ENCODE assay signal across 10 cellular contexts in genomic region chr5:115033861-115034260, GRCh38.
DNase-seq lines count a peak whose midpoint lies in the region; ATAC-seq and TF ChIP-seq lines count a peak whose summit lies in the region.
"Had no signal": no experiment of that assay in that cellular context is flagged by ENCODE, and none has a peak within 500 bp of the region (broad histone marks: within the 10 kb centered on the region; RNA-seq: fewer than 3 reads in every experiment).

No MANE protein-coding gene starts in this region.

- peaks cover 7% of the 10 kb centered on the region for H3K9me3 Mint-ChIP-seq in T-helper 2 cell treated with Interferon-gamma antibody and Interleukin-4, amounts not matched to agents 5 μg/mL and 100 μg/mL, for 36 hours

- TF ChIP-seq CTCF in Panc1 (IDR thresholded peaks at IDR 0.05), result peak; percentile 28
- peak in 2 of 6 experiments; percentile 7 for TF ChIP-seq CTCF in Peyer's patch (IDR thresholded peaks at IDR 0.05)

- H3K9me3 ChIP-seq in Panc1 (ENCODE audit: control insufficient read depth, insufficient read depth, low read depth, low read length) (no peaks in the 10 kb centered on the region), iPS DF 6.9 (ENCODE audit: control insufficient read depth, insufficient read depth, low read length) (no peaks in the 10 kb centered on the region; the same call in none of the 2 replicates), Peyer's patch (no peaks in the 10 kb centered on the region)

- H3K4me3 ChIP-seq in Panc1 (ENCODE audit: low read depth in 2 of 2, low read length in 2 of 2) (no peak overlapping the region), iPS DF 6.9 (ENCODE audit: low read length) (no peak overlapping the region), Peyer's patch (no peak overlapping the region)

- ATAC-seq in Panc1 (no peak), GM21825 (IDR thresholded peaks at IDR 0.05; ENCODE audit: unreplicated experiment) (no peak)

- H3K4me3 Mint-ChIP-seq in T-helper 2 cell treated with Interferon-gamma antibody and Interleukin-4, amounts not matched to agents 5 μg/mL and 100 μg/mL, for 36 hours, result no peak overlapping the region
- H3K4me3 Mint-ChIP-seq: mesothelial cell of epicardium had no signal

- H3K36me3 ChIP-seq in Panc1 (ENCODE audit: control insufficient read depth, insufficient read depth, low read length) (no peaks in the 10 kb centered on the region), iPS DF 6.9 (ENCODE audit: control insufficient read depth, insufficient read depth, low read length) (no peaks in the 10 kb centered on the region), Peyer's patch (no peaks in the 10 kb centered on the region)

- no TSS peak for BruUV-seq in Panc1 (replicated peaks; lab: Mats Ljungman, UMichigan)

- no peaks in the 10 kb centered on the region for H3K4me1 Mint-ChIP-seq in T-helper 2 cell treated with Interferon-gamma antibody and Interleukin-4, amounts not matched to agents 5 μg/mL and 100 μg/mL, for 36 hours (ENCODE audit: low read depth)
- H3K4me1 Mint-ChIP-seq: mesothelial cell of epicardium had no signal

- peak; percentile 63 for DNase-seq in DMS53 (lab: John Stamatoyannopoulos, UW)
- peak; percentile 12 for DNase-seq in HEK293T (ENCODE audit: extremely low spot score)
- DNase-seq in Panc1 (ENCODE audit: low read depth, low spot score), result no peak
- peak; percentile 39 for DNase-seq in iPS DF 6.9 (ENCODE audit: low read depth, low spot score)
- no peak for DNase-seq in Peyer's patch
- no peak for DNase-seq in NCI-H1694 treated with DMSO at 0.1 percent for 48 hours (lab: John Stamatoyannopoulos, UW)
- no peak for DNase-seq in T-helper 2 cell treated with Interferon-gamma antibody and Interleukin-4, amounts not matched to agents 5 μg/mL and 100 μg/mL, for 36 hours (ENCODE audit: low spot score)
- DNase-seq: NCI-H226 had no signal

- in situ Hi-C loops in Panc1 (cut with HindIII; ENCODE audit: low pct_unique_long_range_greater_than_20kb, low sequenced_read_pairs), result no loop called here

- CTCF ChIA-PET in HEK293T (lab: Yijun Ruan, JAX) (no interaction called here), Panc1 (lab: Charles Lee) (no interaction called here)

- no peaks in the 10 kb centered on the region for H3K27me3 Mint-ChIP-seq in T-helper 2 cell treated with Interferon-gamma antibody and Interleukin-4, amounts not matched to agents 5 μg/mL and 100 μg/mL, for 36 hours (ENCODE audit: low read depth)

- no CpG with 5 or more reads among the region's 4 CpGs for WGBS in iPS DF 6.9 (ENCODE audit: insufficient coverage, insufficient read length)

- no peaks in the 10 kb centered on the region for H3K27me3 ChIP-seq in Panc1 (ENCODE audit: control insufficient read depth, insufficient read depth, low read length)
- H3K27me3 ChIP-seq in iPS DF 6.9 (ENCODE audit: control insufficient read depth, insufficient read depth, low read length), result no peaks in the 10 kb centered on the region
- no peaks in the 10 kb centered on the region for H3K27me3 ChIP-seq in Peyer's patch

- H3K36me3 Mint-ChIP-seq in T-helper 2 cell treated with Interferon-gamma antibody and Interleukin-4, amounts not matched to agents 5 μg/mL and 100 μg/mL, for 36 hours (ENCODE audit: low read depth), result no peaks in the 10 kb centered on the region
- H3K36me3 Mint-ChIP-seq: mesothelial cell of epicardium had no signal

- H3K27ac ChIP-seq in Panc1 (ENCODE audit: low read length) (no peak overlapping the region), iPS DF 6.9 (ENCODE audit: low read length) (no peak overlapping the region), Peyer's patch (no peak overlapping the region)

- H3K27ac Mint-ChIP-seq in T-helper 2 cell treated with Interferon-gamma antibody and Interleukin-4, amounts not matched to agents 5 μg/mL and 100 μg/mL, for 36 hours, result no peak overlapping the region
- H3K27ac Mint-ChIP-seq: mesothelial cell of epicardium had no signal

- POLR2A ChIA-PET in HEK293T (lab: Yijun Ruan, JAX) (no interaction called here), Panc1 (lab: Charles Lee) (no interaction called here)

- H3K4me1 ChIP-seq in Panc1 (ENCODE audit: control insufficient read depth, insufficient read depth, low read length), result no peaks in the 10 kb centered on the region
- no peaks in the 10 kb centered on the region for H3K4me1 ChIP-seq in iPS DF 6.9 (ENCODE audit: control insufficient read depth, insufficient read depth, low read length)
- H3K4me1 ChIP-seq in Peyer's patch, result no peaks in the 10 kb centered on the region

- TF ChIP-seq POLR2A in Peyer's patch (IDR thresholded peaks at IDR 0.05), result no peak

- intact Hi-C loops in Panc1 (cut with micrococcal nuclease; ENCODE audit: unreplicated experiment), result no loop called here

TF ChIP-seq in HEK293T, 16 proteins besides CTCF, POLR2A, EP300 and RAD21:
- TF ChIP-seq LEF1 (IDR thresholded peaks at IDR 0.05; ENCODE audit: borderline replicate concordance), result no peak
- no peak for TF ChIP-seq NFRKB (IDR thresholded peaks at IDR 0.05)
- TF ChIP-seq ZNF384 (IDR thresholded peaks at IDR 0.05), result no peak
- no peak for TF ChIP-seq BHLHE40 (IDR thresholded peaks at IDR 0.05; ENCODE audit: borderline replicate concordance)
- no peak for TF ChIP-seq SP1 (IDR thresholded peaks at IDR 0.05)
- TF ChIP-seq FOXA1 (IDR thresholded peaks at IDR 0.05), result no peak
- no peak for TF ChIP-seq CTBP1 (IDR thresholded peaks at IDR 0.05; ENCODE audit: borderline replicate concordance)
- no peak for TF ChIP-seq PKNOX1 (IDR thresholded peaks at IDR 0.05)

Comparison
In these comparisons a context has a peak if more than half of its experiments do, and no peak if none do; other contexts are left out.
1. DNase-seq: peak in DMS53 (single experiment), HEK293T (single experiment) and iPS DF 6.9 (single experiment); none in Panc1 (single experiment), Peyer's patch (0 of 3), NCI-H1694 treated with DMSO at 0.1 percent for 48 hours (single experiment) and T-helper 2 cell treated with Interferon-gamma antibody and Interleukin-4, amounts not matched to agents 5 μg/mL and 100 μg/mL, for 36 hours (single experiment).